ENCODE assay signal across 8 cellular contexts in the genomic region with DNA sequence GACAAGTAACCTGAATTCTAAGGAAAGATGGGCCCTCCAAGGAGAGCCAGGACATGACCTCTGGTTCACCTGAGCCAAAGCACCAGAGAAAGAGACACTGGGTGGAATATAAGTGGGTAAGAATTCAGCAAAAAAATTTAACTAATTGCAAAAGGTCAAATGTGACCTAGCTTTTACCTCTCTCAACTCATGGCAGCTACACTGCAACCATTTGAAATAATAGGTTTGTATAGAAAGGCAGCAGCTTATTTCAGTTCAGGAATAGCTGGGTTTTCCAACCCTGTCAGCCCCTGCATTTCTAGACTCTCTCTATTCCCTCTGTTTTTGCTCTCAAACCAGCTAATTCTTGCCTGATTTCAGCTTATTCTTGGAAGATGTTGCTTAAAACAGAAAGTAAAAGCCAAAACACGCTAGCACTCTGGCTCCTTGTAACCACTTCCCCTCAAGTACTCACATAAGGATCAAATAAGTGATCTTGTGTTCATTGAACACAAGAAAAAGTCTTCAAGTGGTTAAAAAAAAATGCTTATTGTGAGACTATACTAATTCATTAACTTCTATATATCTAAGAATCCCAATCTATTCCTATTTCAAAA.
DNase-seq lines count a peak whose midpoint lies in the region; ATAC-seq and TF ChIP-seq lines count a peak whose summit lies in the region.

No MANE protein-coding gene starts in this region.

- no peaks in the 10 kb centered on the region for H3K36me3 ChIP-seq in DND-41 (ENCODE audit: insufficient read depth, low read length)
- H3K36me3 ChIP-seq in adrenal gland (replicated peaks in 1 of 2): no peaks in the 10 kb centered on the region
- no peaks in the 10 kb centered on the region for H3K36me3 ChIP-seq in BE2C

- H3K9me3 ChIP-seq in DND-41 (ENCODE audit: insufficient read depth, low read length, severe bottlenecking): no peaks in the 10 kb centered on the region
- H3K9me3 ChIP-seq in adrenal gland (replicated peaks in 1 of 3): peaks cover 0 to 5% (median 0%) of the 10 kb centered on the region in 3 donors
- no peaks in the 10 kb centered on the region for H3K9me3 ChIP-seq in BE2C

- peak overlapping the region in 1 of 2 experiments; percentile 50; a peak in 2 of 4 replicates for H3K4me3 ChIP-seq in DND-41 (ENCODE audit: low read depth in 1 of 2, low read length in 2 of 2)
- H3K4me3 ChIP-seq in adrenal gland: peak overlapping the region in 2 of 4 donors; percentile 7 to 42
- no peak overlapping the region for H3K4me3 ChIP-seq in BE2C (ENCODE audit: low read depth, low read length)

- TF ChIP-seq POLR2A in adrenal gland (IDR thresholded peaks at IDR 0.05): no peak

- peak; percentile 40 for DNase-seq in DND-41
- DNase-seq in adrenal gland: peak in 1 of 7 donors; percentile 4
- peak; percentile 33 for DNase-seq in stromal cell of bone marrow (ENCODE audit: low read depth)
- DNase-seq in BE2C: no peak
- DNase-seq in SW 1271 (lab: John Stamatoyannopoulos, UW): no peak
- DNase-seq in middle frontal gyrus (ENCODE audit: extremely low spot score, low spot score): no peak

- no peaks in the 10 kb centered on the region for H3K79me2 ChIP-seq in DND-41 (ENCODE audit: insufficient read depth, low read length)

- no peaks in the 10 kb centered on the region for H4K20me1 ChIP-seq in DND-41 (ENCODE audit: insufficient read depth, low read length)

- peak overlapping the region; percentile 60 for H3K4me2 ChIP-seq in DND-41 (ENCODE audit: insufficient read depth, low read length)

- H3K9ac ChIP-seq in DND-41 (ENCODE audit: low read depth, low read length): no peak overlapping the region; the same call in 1 of the 2 replicates

- H3K27ac ChIP-seq in DND-41 (ENCODE audit: low read length) (peak overlapping the region; percentile 50; the same call in 1 of the 2 replicates), adrenal gland (peak overlapping the region in 4 of 5 donors; percentile 27 to 36 (median 33))

- peak; percentile 95 for ATAC-seq in DND-41 (ENCODE audit: insufficient read depth, low read depth)
- peak; percentile 83 for ATAC-seq in GM19463 (IDR thresholded peaks at IDR 0.05; ENCODE audit: unreplicated experiment)
- ATAC-seq in HG03460 (IDR thresholded peaks at IDR 0.05; ENCODE audit: unreplicated experiment): peak; percentile 89

- peaks cover 16% of the 10 kb centered on the region for H3K4me1 ChIP-seq in DND-41 (ENCODE audit: insufficient read depth, low read length)
- H3K4me1 ChIP-seq in adrenal gland (replicated peaks in 1 of 2): peaks cover 0 to 9% of the 10 kb centered on the region in 2 donors
- no peaks in the 10 kb centered on the region; the same call in 1 of the 2 replicates for H3K4me1 ChIP-seq in BE2C

- 21 to 39% (median 36%) methylated on average over 1 of the region's 1 CpG for WGBS in adrenal gland, 4 donors

- peaks cover 3% of the 10 kb centered on the region for H3K27me3 ChIP-seq in DND-41 (ENCODE audit: insufficient read depth, low read length, poor library complexity)
- H3K27me3 ChIP-seq in adrenal gland: no peaks in the 10 kb centered on the region
- H3K27me3 ChIP-seq in BE2C: no peaks in the 10 kb centered on the region

- H2AFZ ChIP-seq in DND-41 (ENCODE audit: low read depth, low read length): peak overlapping the region; percentile 61

- TF ChIP-seq CTCF in DND-41 (IDR thresholded peaks at IDR 0.05; ENCODE audit: borderline replicate concordance, extremely low read depth, low read length, poor library complexity, severe bottlenecking) (no peak), adrenal gland (IDR thresholded peaks at IDR 0.05) (no peak), BE2C (IDR thresholded peaks at IDR 0.05; ENCODE audit: low read depth, low read length) (no peak)

- intact Hi-C loops in adrenal gland (cut with DNase I): no loop called here

Comparison
In these comparisons a context has a peak if more than half of its experiments do, and no peak if none do; other contexts are left out.
1. DNase-seq: peak in DND-41 (single experiment) and stromal cell of bone marrow (single experiment); none in BE2C (single experiment), SW 1271 (0 of 2) and middle frontal gyrus (single experiment).
2. Peak in every context shown above with its lines, with median percentiles within 50 percentile points of each other: ATAC-seq.